1 cellular context compared by ENCODE assay signal in the genomic region with DNA sequence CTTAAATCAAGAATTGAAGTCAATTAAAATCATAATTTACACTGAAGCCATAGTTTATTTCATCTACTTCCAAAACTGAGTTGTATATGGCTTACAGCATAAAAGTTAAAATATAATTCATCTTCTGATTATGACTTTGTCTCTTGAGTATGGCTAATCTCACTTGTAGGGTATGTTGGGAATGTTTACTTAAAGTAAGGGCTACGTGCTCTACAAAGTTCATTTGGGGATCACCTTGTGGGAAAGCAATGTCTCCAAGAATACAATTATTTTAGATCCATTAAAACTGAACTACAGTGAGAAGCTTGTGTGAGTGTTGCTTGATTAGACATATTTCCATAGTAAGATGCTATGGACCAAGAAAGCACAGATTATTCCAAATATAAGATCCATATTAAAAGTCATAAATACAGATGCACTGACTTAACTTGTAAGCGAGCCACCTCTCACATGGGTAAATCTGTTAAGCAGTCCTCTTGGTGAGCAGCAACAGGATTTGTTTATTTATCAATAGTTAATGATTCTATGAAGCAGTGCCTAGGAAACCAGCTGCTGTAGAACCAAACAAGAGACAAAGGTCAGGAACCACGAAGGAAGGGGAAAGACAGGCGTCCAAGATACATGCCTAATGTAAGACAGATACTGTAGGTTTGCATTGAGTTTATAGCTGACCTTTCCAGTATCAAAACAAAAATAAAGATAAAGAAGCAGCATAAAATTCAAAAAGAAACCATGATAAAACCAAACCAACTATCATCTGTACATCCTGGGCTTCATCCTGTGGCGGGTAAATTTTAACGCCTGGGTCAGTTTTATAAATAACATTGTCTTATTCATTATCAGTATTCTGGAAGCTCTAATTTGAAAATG.
TF ChIP-seq lines count a peak whose summit lies in the region.

No MANE protein-coding gene starts in this region.

TF ChIP-seq in A549, 52 proteins besides CTCF, POLR2A, EP300 and RAD21:
- TF ChIP-seq POLR2AphosphoS2 (conservative IDR thresholded peaks at IDR 0.05; ENCODE audit: low read length), result no peak
- TF ChIP-seq NR3C1 (IDR thresholded peaks at IDR 0.05), result no peak
- no peak for TF ChIP-seq SMC3 (IDR thresholded peaks at IDR 0.05)
- no peak for TF ChIP-seq ZNF302 (CRISPR knock-in tag; IDR thresholded peaks at IDR 0.05)
- no peak for TF ChIP-seq SREBF2 (IDR thresholded peaks at IDR 0.05)
- TF ChIP-seq RNF2 (IDR thresholded peaks at IDR 0.05; ENCODE audit: borderline replicate concordance, low read depth), result no peak
- TF ChIP-seq, protein P1, sequence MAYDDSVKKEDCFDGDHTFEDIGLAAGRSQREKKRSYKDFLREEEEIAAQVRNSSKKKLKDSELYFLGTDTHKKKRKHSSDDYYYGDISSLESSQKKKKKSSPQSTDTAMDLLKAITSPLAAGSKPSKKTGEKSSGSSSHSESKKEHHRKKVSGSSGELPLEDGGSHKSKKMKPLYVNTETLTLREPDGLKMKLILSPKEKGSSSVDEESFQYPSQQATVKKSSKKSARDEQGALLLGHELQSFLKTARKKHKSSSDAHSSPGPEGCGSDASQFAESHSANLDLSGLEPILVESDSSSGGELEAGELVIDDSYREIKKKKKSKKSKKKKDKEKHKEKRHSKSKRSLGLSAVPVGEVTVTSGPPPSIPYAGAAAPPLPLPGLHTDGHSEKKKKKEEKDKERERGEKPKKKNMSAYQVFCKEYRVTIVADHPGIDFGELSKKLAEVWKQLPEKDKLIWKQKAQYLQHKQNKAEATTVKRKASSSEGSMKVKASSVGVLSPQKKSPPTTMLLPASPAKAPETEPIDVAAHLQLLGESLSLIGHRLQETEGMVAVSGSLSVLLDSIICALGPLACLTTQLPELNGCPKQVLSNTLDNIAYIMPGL (CRISPR knock-in tag; IDR thresholded peaks at IDR 0.05; ENCODE audit: borderline replicate concordance), result no peak
- no peak for TF ChIP-seq RFX5 (IDR thresholded peaks at IDR 0.05)
- no peak for TF ChIP-seq ZC3H11A (IDR thresholded peaks at IDR 0.05)
- TF ChIP-seq CBX8 (IDR thresholded peaks at IDR 0.05), result no peak
- no peak for TF ChIP-seq HOXB13 (CRISPR knock-in tag; IDR thresholded peaks at IDR 0.05; ENCODE audit: low read depth)
- TF ChIP-seq NPAS2 (CRISPR knock-in tag; IDR thresholded peaks at IDR 0.05; ENCODE audit: borderline replicate concordance), result no peak
